ENCODE assay signal across 10 cellular contexts in the genomic region with DNA sequence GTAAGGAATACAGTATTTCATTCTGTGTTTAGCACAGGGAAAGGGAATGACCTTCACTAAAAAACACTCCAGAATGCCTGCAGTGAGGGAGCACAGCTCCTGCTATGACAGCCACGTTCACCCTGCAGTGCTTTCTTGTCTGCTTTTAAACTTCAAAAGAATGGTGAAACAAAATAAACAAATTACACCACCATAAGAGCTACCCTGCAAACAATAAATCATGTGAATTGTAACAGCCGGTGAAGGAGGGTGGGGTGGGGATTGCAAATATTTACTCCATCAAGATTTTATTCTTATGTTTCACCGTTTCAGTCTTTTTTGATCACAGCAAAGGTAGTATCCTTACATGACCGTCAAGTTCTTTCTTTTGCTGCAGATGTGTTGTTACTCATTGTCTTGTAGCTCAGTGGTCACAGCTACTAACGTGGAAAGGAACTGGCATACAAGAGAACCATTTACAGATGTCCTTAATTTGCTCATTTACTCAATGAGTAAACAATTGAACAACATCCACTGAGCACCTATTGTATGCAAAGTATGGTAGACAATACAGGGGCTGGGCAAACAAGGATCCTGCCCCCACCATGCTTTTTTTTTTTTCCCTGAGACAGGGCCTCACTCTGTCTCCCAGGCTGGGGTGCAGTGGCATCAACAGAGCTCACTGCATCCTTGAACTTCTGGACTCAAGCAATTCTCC. TPM values are rescaled to one million over a fixed set of nuclear protein-coding genes. Genes with fewer than 3 reads are reported as not detected.
DNase-seq lines count a peak whose midpoint lies in the region; ATAC-seq and TF ChIP-seq lines count a peak whose summit lies in the region.
"Had no signal": no experiment of that assay in that cellular context is flagged by ENCODE, and none has a peak within 500 bp of the region (broad histone marks: within the 10 kb centered on the region; RNA-seq: fewer than 3 reads in every experiment).

No MANE protein-coding gene starts in this region.

- no peak overlapping the region for H3K56ac ChIP-seq in mesendoderm (ENCODE audit: low read length)

- H3K9me2 ChIP-seq in PC-3 (replicated peaks; ENCODE audit: low read length): no peaks in the 10 kb centered on the region

- DNase-seq in DMS153 treated with DMSO at 0.1 percent for 48 hours (lab: John Stamatoyannopoulos, UW; ENCODE audit: unreplicated experiment) (peak; percentile 75), NCI-H1417 (lab: John Stamatoyannopoulos, UW) (peak; percentile 52 to 94 (median 84)), PC-3 (peak; percentile 63), mesendoderm (peak; percentile 59), MV-4-11 (lab: John Stamatoyannopoulos, UW) (no peak), stomach (no peak), RKO (ENCODE audit: low spot score) (no peak)
- DNase-seq: GOT3 had no signal

- H2AK5ac ChIP-seq in mesendoderm (ENCODE audit: low read length): no peak overlapping the region

- no peaks in the 10 kb centered on the region for H4K20me1 ChIP-seq in PC-3 (ENCODE audit: low read length)

- H3K9me3 ChIP-seq in PC-3 (ENCODE audit: low read length) (no peaks in the 10 kb centered on the region), stomach (no peaks in the 10 kb centered on the region)
- H3K9me3 ChIP-seq: heart left ventricle had no signal

- intact Hi-C loops in PC-3 (cut with micrococcal nuclease) (loop anchor here (1.0 to 10.0 kb wide), 8 partner anchors 44 to 414 kb away; a partner anchor contains a TSS), stomach (cut with DNase I; ENCODE audit: low total_unique reads) (no loop called here)

- POLR2A ChIA-PET in PC-3 (lab: Charles Lee; ENCODE audit: unreplicated experiment): interaction anchor here (1.0 kb wide), 1 partner anchor 84 kb away, joined by 5 read pairs; no protein-coding TSS in a partner anchor

- H2BK120ac ChIP-seq in mesendoderm (ENCODE audit: low read depth, low read length): no peak overlapping the region

- no peaks in the 10 kb centered on the region for H3K79me1 ChIP-seq in mesendoderm (ENCODE audit: low read length)

- no TSS peak for BruUV-seq in PC-3 (replicated peaks; lab: Mats Ljungman, UMichigan)

- H4K5ac ChIP-seq in mesendoderm (ENCODE audit: low read length): no peak overlapping the region

- H3K36me3 ChIP-seq in PC-3 (ENCODE audit: low read depth, low read length): no peaks in the 10 kb centered on the region
- no peaks in the 10 kb centered on the region for H3K36me3 ChIP-seq in mesendoderm (ENCODE audit: control insufficient read depth, insufficient read depth, low read length)
- no peaks in the 10 kb centered on the region for H3K36me3 ChIP-seq in stomach
- H3K36me3 ChIP-seq: heart left ventricle had no signal

- TF ChIP-seq CTCF in PC-3 (conservative IDR thresholded peaks at IDR 0.05; ENCODE audit: low read depth, low read length) (no peak), stomach (IDR thresholded peaks at IDR 0.05) (no peak)

- H2BK15ac ChIP-seq in mesendoderm (replicated peaks; ENCODE audit: low read depth): no peak overlapping the region

- no peak overlapping the region for H4K8ac ChIP-seq in mesendoderm (ENCODE audit: low read depth, low read length)

- H3K23ac ChIP-seq in mesendoderm (ENCODE audit: low read length): no peak overlapping the region

- H2AFZ ChIP-seq in PC-3 (ENCODE audit: low read length): peak overlapping the region; percentile 75

- H3K4me1 ChIP-seq in PC-3 (ENCODE audit: insufficient read depth, low read length): peaks cover 18% of the 10 kb centered on the region
- peaks cover 4% of the 10 kb centered on the region for H3K4me1 ChIP-seq in mesendoderm (ENCODE audit: control insufficient read depth, low read depth, low read length)
- H3K4me1 ChIP-seq in stomach: peaks cover 12 to 36% (median 33%) of the 10 kb centered on the region in 4 donors

- ATAC-seq in PC-3 (peak; percentile 50), HG02973 (IDR thresholded peaks at IDR 0.05; ENCODE audit: unreplicated experiment) (no peak)

- no peak for TF ChIP-seq EP300 in stomach (IDR thresholded peaks at IDR 0.05)

- WGBS in mesendoderm (ENCODE audit: extremely low coverage, insufficient coverage, low lambda C conversion rate): no CpG with 5 or more reads among the region's 5 CpGs
- 34 to 49% (median 39%) methylated on average over 5 of the region's 5 CpGs for WGBS in stomach, 5 donors

- no peak overlapping the region for H3K4ac ChIP-seq in mesendoderm (ENCODE audit: low read depth, low read length)

- no peak overlapping the region for H2BK5ac ChIP-seq in mesendoderm (ENCODE audit: low read length)

- H3K27me3 ChIP-seq in PC-3 (ENCODE audit: low read length): no peaks in the 10 kb centered on the region
- peaks cover 3% of the 10 kb centered on the region for H3K27me3 ChIP-seq in mesendoderm (ENCODE audit: insufficient read depth, low read length, poor library complexity)
- H3K27me3 ChIP-seq in stomach: peaks cover 0 to 39% (median 12%) of the 10 kb centered on the region in 3 donors

- H3K27ac ChIP-seq in PC-3 (ENCODE audit: low read length) (peak overlapping the region; percentile 13), mesendoderm (ENCODE audit: low read depth, low read length) (no peak overlapping the region), stomach (no peak overlapping the region)
- H3K27ac ChIP-seq: heart left ventricle had no signal

- H3K18ac ChIP-seq in mesendoderm (ENCODE audit: low read length): peak overlapping the region; percentile 10

- H3K79me2 ChIP-seq in PC-3 (ENCODE audit: low read length) (no peaks in the 10 kb centered on the region), mesendoderm (ENCODE audit: control insufficient read depth, insufficient read depth, low read length) (no peaks in the 10 kb centered on the region)

- H3F3A ChIP-seq in PC-3 (ENCODE audit: low read length, unreplicated experiment): no peaks in the 10 kb centered on the region

- peak overlapping the region; percentile 77 for H3K4me2 ChIP-seq in PC-3 (ENCODE audit: low read length)
- no peak overlapping the region for H3K4me2 ChIP-seq in mesendoderm (ENCODE audit: low read length)

- CTCF ChIA-PET in PC-3 (lab: Charles Lee): interaction anchor here (0.5 to 2.4 kb wide), 15 partner anchors 11 to 558 kb away, joined by 3 to 18 read pairs (median 7); no protein-coding TSS in a partner anchor

- peak overlapping the region; percentile 42; the same call in 1 of the 2 replicates for H3K4me3 ChIP-seq in PC-3 (ENCODE audit: low read length)
- no peak overlapping the region for H3K4me3 ChIP-seq in mesendoderm (ENCODE audit: low read length)
- H3K4me3 ChIP-seq in stomach: no peak overlapping the region
- H3K4me3 ChIP-seq: heart left ventricle had no signal

- H3K9ac ChIP-seq in PC-3 (ENCODE audit: low read length) (no peak overlapping the region), mesendoderm (ENCODE audit: low read length) (peak overlapping the region; percentile 5)

- TF ChIP-seq POLR2A in stomach (IDR thresholded peaks at IDR 0.05): no peak

RNA-seq across cellular contexts. Expression of a gene that starts 4.1 kb away (rescaled TPM):
- total RNA-seq in PC-3 (2014; rRNA removed): 3.1 and 7.7 TPM in 2 replicates
- polyA plus RNA-seq in mesendoderm (2013, experiment 1 of 2): 7.2 TPM
- polyA plus RNA-seq in mesendoderm (2013, experiment 2 of 2): 5.3 TPM
- 10 to 100 TPM; 12.5 to 47.8 (median 23.2) TPM for total RNA-seq in stomach
- 1 to 10 TPM; 2.4 to 7.8 (median 5.2) TPM for polyA plus RNA-seq in stomach

RNA-seq across cellular contexts. Expression of a gene that starts 44.2 kb away (rescaled TPM):
- 14.7 and 15.3 TPM in 2 replicates for total RNA-seq in PC-3 (2014; rRNA removed)
- polyA plus RNA-seq in mesendoderm (2013, experiment 1 of 2): 45.4 TPM
- 45.8 TPM for polyA plus RNA-seq in mesendoderm (2013, experiment 2 of 2)
- 10 to 100 TPM in 2 of 5 donors, not detected in 3; 22.8 to 24.3 TPM for total RNA-seq in stomach
- 10 to 100 TPM in 1 of 3 donors, 1 to 10 TPM in 2; 4.1 to 17.5 (median 4.8) TPM for polyA plus RNA-seq in stomach

Comparison
In these comparisons a context has a peak if more than half of its experiments do, and no peak if none do; other contexts are left out.
1. DNase-seq: peak in DMS153 treated with DMSO at 0.1 percent for 48 hours (single experiment), NCI-H1417 (3 of 3), PC-3 (single experiment) and mesendoderm (single experiment); none in MV-4-11 (single experiment), stomach (single experiment) and RKO (single experiment).